Comparison of ENCODE assay signal across 10 cellular contexts in the genomic region with DNA sequence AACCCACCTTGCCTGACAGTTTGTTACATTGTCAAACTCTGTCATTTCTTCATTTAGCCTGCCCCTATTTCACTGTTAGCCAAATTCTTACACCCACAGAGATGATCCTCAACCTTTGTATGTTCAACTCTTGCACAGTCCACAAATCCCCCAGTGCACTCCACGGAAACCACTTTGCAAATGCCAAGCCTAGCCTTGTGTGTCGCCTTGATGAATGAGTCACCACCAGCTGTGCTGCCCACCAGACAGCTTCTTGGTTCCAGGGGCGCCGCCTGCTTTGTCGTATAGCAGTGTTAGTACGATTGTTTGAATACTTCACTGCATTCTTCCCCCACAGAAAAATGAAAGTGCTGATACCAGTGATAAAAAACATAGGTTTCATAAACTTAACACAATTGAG.
DNase-seq lines count a peak whose midpoint lies in the region; ATAC-seq and TF ChIP-seq lines count a peak whose summit lies in the region.
"Had no signal": no experiment of that assay in that cellular context is flagged by ENCODE, and none has a peak within 500 bp of the region (broad histone marks: within the 10 kb centered on the region; RNA-seq: fewer than 3 reads in every experiment).

No MANE protein-coding gene starts in this region.

- POLR2A ChIA-PET in SK-N-SH (lab: Yijun Ruan, JAX) = no interaction called here

- H3K4me3 ChIP-seq in SK-N-SH (ENCODE audit: low read depth in 2 of 2, low read length in 1 of 2) (no peak overlapping the region), fibroblast of pulmonary artery (replicated peaks; ENCODE audit: low read depth, low read length) (no peak overlapping the region), smooth muscle cell (no peak overlapping the region)
- H3K4me3 ChIP-seq: SK-N-MC had no signal

- H2AFZ ChIP-seq in SK-N-SH (ENCODE audit: low read depth) (peak overlapping the region; percentile 36; the same call in 1 of the 2 replicates), smooth muscle cell (ENCODE audit: low read depth) (no peak overlapping the region)

- TF ChIP-seq EP300 in SK-N-SH (IDR thresholded peaks at IDR 0.05; ENCODE audit: borderline replicate concordance in 1 of 2, low read depth in 1 of 2, low read length in 1 of 2) = peak in 1 of 2 experiments; percentile 50; a peak in 1 of 4 replicates

- CTCF ChIA-PET in SK-N-SH (lab: Yijun Ruan, JAX) = interaction anchor here (1.4 kb wide), 1 partner anchor 15 kb away, joined by 3 read pairs; no protein-coding TSS in a partner anchor

- H3K9me3 ChIP-seq in SK-N-SH (no peaks in the 10 kb centered on the region), smooth muscle cell (replicated peaks; ENCODE audit: low read depth) (no peaks in the 10 kb centered on the region)

- no peak for TF ChIP-seq RAD21 in SK-N-SH (IDR thresholded peaks at IDR 0.05; ENCODE audit: low read length)

- H3K27ac ChIP-seq in SK-N-SH (ENCODE audit: low read depth in 2 of 2, low read length in 1 of 2) (peak overlapping the region in 1 of 2 experiments; percentile 81; a peak in 2 of 4 replicates), smooth muscle cell (ENCODE audit: low read depth) (peak overlapping the region; percentile 95)
- H3K27ac ChIP-seq: SK-N-MC had no signal

- H3F3A ChIP-seq in SK-N-SH (replicated peaks; ENCODE audit: insufficient read depth) = peaks cover 32% of the 10 kb centered on the region
- peaks cover 14% of the 10 kb centered on the region for H3F3A ChIP-seq in smooth muscle cell (ENCODE audit: low read depth)

- no peak for TF ChIP-seq CTCF in SK-N-SH (IDR thresholded peaks at IDR 0.05)
- TF ChIP-seq CTCF in fibroblast of pulmonary artery (IDR thresholded peaks at IDR 0.05; ENCODE audit: low read length, missing control alignments) = no peak
- no peak for TF ChIP-seq CTCF in smooth muscle cell (IDR thresholded peaks at IDR 0.05; ENCODE audit: borderline replicate concordance, insufficient read depth, poor library complexity, severe bottlenecking)

- ATAC-seq in HG03097 (IDR thresholded peaks at IDR 0.05; ENCODE audit: low FRiP score, unreplicated experiment) (no peak), GM18505 (IDR thresholded peaks at IDR 0.05; ENCODE audit: unreplicated experiment) (no peak)

- H3K4me2 ChIP-seq in SK-N-SH (peak overlapping the region; percentile 20), smooth muscle cell (peak overlapping the region; percentile 62)

- no peak for TF ChIP-seq POLR2A in GM18505 (IDR thresholded peaks at IDR 0.05; ENCODE audit: borderline replicate concordance, extremely low read depth, insufficient read depth, insufficient read length)

- H3K36me3 ChIP-seq in SK-N-SH (replicated peaks in 1 of 2; ENCODE audit: control insufficient read depth in 1 of 2, insufficient read depth in 2 of 2, low read length in 1 of 2) (no peaks in the 10 kb centered on the region), smooth muscle cell (ENCODE audit: low read depth) (no peaks in the 10 kb centered on the region)

- 15% methylated on average over 6 of the region's 6 CpGs for WGBS in SK-N-SH (ENCODE audit: low lambda C conversion rate)
- WGBS in smooth muscle cell (ENCODE audit: low lambda C conversion rate) = 21% methylated on average over 6 of the region's 6 CpGs

- H3K9me2 ChIP-seq in SK-N-SH = no peaks in the 10 kb centered on the region

- H3K9ac ChIP-seq in SK-N-SH = peak overlapping the region; percentile 34; the same call in 1 of the 2 replicates
- H3K9ac ChIP-seq in smooth muscle cell (ENCODE audit: low read depth) = peak overlapping the region; percentile 39

- DNase-seq in HCEC 1CT (peak; percentile 43), SK-N-SH (no peak), fibroblast of pulmonary artery (ENCODE audit: low read depth) (peak; percentile 72), smooth muscle cell (lab: John Stamatoyannopoulos, UW; ENCODE audit: unreplicated experiment) (no peak), KG1 (lab: John Stamatoyannopoulos, UW) (no peak)
- DNase-seq: activated T-cell treated with anti-CD3 and anti-CD28 coated beads, Interleukin-2, amount 50 U/mL, for 48 hours; NCI-H748 treated with DMSO at 0.1 percent for 48 hours had no signal

- H3K4me1 ChIP-seq in SK-N-SH (ENCODE audit: control insufficient read depth in 1 of 2, insufficient read depth in 2 of 2, low read depth in 1 of 2, low read length in 1 of 2) (peaks cover 0 to 81% of the 10 kb centered on the region in 2 experiments), smooth muscle cell (ENCODE audit: low read depth) (peaks cover 15% of the 10 kb centered on the region)

- H4K20me1 ChIP-seq in SK-N-SH (ENCODE audit: insufficient read depth) (no peaks in the 10 kb centered on the region), smooth muscle cell (ENCODE audit: low read depth) (no peaks in the 10 kb centered on the region)

- H3K79me2 ChIP-seq in SK-N-SH (ENCODE audit: insufficient read depth) (no peaks in the 10 kb centered on the region; the same call in 1 of the 2 replicates), smooth muscle cell (ENCODE audit: low read depth) (no peaks in the 10 kb centered on the region)

- H3K27me3 ChIP-seq in SK-N-SH (ENCODE audit: insufficient read depth) (no peaks in the 10 kb centered on the region), smooth muscle cell (ENCODE audit: low read depth) (no peaks in the 10 kb centered on the region)

TF ChIP-seq in SK-N-SH, 30 proteins besides CTCF, POLR2A, EP300 and RAD21:
- TF ChIP-seq, protein P1, sequence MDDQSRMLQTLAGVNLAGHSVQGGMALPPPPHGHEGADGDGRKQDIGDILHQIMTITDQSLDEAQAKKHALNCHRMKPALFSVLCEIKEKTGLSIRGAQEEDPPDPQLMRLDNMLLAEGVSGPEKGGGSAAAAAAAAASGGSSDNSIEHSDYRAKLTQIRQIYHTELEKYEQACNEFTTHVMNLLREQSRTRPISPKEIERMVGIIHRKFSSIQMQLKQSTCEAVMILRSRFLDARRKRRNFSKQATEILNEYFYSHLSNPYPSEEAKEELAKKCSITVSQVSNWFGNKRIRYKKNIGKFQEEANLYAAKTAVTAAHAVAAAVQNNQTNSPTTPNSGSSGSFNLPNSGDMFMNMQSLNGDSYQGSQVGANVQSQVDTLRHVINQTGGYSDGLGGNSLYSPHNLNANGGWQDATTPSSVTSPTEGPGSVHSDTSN (IDR thresholded peaks at IDR 0.05) = peak; percentile 81
- TF ChIP-seq TCF12 (IDR thresholded peaks at IDR 0.05) = peak; percentile 83
- no peak for TF ChIP-seq SMC3 (IDR thresholded peaks at IDR 0.05; ENCODE audit: low read depth, low read length)
- TF ChIP-seq GATA2 (CRISPR knock-in tag; IDR thresholded peaks at IDR 0.05) = no peak
- no peak for TF ChIP-seq RXRA (IDR thresholded peaks at IDR 0.05; ENCODE audit: borderline replicate concordance, low read depth)
- TF ChIP-seq POLR2AphosphoS5 (IDR thresholded peaks at IDR 0.05; ENCODE audit: low read depth, low read length) = 0 out of 2 replicates have a peak, but pooled peaks have one; percentile 6
- no peak for TF ChIP-seq RCOR1 (IDR thresholded peaks at IDR 0.05; ENCODE audit: low read length)
- TF ChIP-seq GABPA (IDR thresholded peaks at IDR 0.05; ENCODE audit: low read depth) = no peak
- TF ChIP-seq, protein P2, sequence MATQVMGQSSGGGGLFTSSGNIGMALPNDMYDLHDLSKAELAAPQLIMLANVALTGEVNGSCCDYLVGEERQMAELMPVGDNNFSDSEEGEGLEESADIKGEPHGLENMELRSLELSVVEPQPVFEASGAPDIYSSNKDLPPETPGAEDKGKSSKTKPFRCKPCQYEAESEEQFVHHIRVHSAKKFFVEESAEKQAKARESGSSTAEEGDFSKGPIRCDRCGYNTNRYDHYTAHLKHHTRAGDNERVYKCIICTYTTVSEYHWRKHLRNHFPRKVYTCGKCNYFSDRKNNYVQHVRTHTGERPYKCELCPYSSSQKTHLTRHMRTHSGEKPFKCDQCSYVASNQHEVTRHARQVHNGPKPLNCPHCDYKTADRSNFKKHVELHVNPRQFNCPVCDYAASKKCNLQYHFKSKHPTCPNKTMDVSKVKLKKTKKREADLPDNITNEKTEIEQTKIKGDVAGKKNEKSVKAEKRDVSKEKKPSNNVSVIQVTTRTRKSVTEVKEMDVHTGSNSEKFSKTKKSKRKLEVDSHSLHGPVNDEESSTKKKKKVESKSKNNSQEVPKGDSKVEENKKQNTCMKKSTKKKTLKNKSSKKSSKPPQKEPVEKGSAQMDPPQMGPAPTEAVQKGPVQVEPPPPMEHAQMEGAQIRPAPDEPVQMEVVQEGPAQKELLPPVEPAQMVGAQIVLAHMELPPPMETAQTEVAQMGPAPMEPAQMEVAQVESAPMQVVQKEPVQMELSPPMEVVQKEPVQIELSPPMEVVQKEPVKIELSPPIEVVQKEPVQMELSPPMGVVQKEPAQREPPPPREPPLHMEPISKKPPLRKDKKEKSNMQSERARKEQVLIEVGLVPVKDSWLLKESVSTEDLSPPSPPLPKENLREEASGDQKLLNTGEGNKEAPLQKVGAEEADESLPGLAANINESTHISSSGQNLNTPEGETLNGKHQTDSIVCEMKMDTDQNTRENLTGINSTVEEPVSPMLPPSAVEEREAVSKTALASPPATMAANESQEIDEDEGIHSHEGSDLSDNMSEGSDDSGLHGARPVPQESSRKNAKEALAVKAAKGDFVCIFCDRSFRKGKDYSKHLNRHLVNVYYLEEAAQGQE (IDR thresholded peaks at IDR 0.05; ENCODE audit: low read depth, low read length) = no peak
- TF ChIP-seq JUND (IDR thresholded peaks at IDR 0.05) = peak; percentile 76
- TF ChIP-seq, protein P3, sequence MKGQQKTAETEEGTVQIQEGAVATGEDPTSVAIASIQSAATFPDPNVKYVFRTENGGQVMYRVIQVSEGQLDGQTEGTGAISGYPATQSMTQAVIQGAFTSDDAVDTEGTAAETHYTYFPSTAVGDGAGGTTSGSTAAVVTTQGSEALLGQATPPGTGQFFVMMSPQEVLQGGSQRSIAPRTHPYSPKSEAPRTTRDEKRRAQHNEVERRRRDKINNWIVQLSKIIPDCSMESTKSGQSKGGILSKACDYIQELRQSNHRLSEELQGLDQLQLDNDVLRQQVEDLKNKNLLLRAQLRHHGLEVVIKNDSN (IDR thresholded peaks at IDR 0.05; ENCODE audit: borderline replicate concordance, low read depth) = no peak
- TF ChIP-seq ELF1 (IDR thresholded peaks at IDR 0.05) = no peak
- TF ChIP-seq NFIC (IDR thresholded peaks at IDR 0.05; ENCODE audit: borderline replicate concordance) = peak; percentile 21; the same call in 1 of the 2 replicates
- TF ChIP-seq FOSL2 (IDR thresholded peaks at IDR 0.05; ENCODE audit: borderline replicate concordance, low read depth) = peak; percentile 77; the same call in 1 of the 2 replicates
- TF ChIP-seq TEAD4 (IDR thresholded peaks at IDR 0.05; ENCODE audit: borderline replicate concordance, insufficient read depth) = peak; percentile 58; the same call in 1 of the 2 replicates
- peak; percentile 37; the same call in 1 of the 2 replicates for TF ChIP-seq TAF1 (IDR thresholded peaks at IDR 0.05; ENCODE audit: borderline replicate concordance, low read depth, low read length)
TF ChIP-seq in SK-N-SH: peak in this region for 8.

Comparison
In these comparisons a context has a peak if more than half of its experiments do, and no peak if none do; other contexts are left out.
1. DNase-seq: peak in HCEC 1CT (single experiment) and fibroblast of pulmonary artery (single experiment); none in SK-N-SH (single experiment), smooth muscle cell (single experiment) and KG1 (single experiment).